In genomic region chr22:18156878-18157713, GRCh38 we compare ENCODE assay signal across 9 cellular contexts. TPM values are rescaled to one million over a fixed set of nuclear protein-coding genes. Genes with fewer than 3 reads are reported as not detected.
DNase-seq lines count a peak whose midpoint lies in the region; ATAC-seq and TF ChIP-seq lines count a peak whose summit lies in the region.
"Had no signal": no experiment of that assay in that cellular context is flagged by ENCODE, and none has a peak within 500 bp of the region (broad histone marks: within the 10 kb centered on the region; RNA-seq: fewer than 3 reads in every experiment).

No MANE protein-coding gene starts in this region.

- ATAC-seq in stimulated activated naive CD8-positive, alpha-beta T cell treated with anti-CD3 and anti-CD28 coated beads, Interleukin-15, Interleukin-2, amounts not matched to agents 100 U/mL and 50 U/mL, for 24 hours = peak; percentile 69
- ATAC-seq: naive thymus-derived CD8-positive, alpha-beta T cell had no signal

- TF ChIP-seq CTCF in GM12873 (IDR thresholded peaks at IDR 0.05; ENCODE audit: insufficient read depth, low read depth, low read length, missing control alignments) (peak; percentile 70), endothelial cell (IDR thresholded peaks at IDR 0.05; ENCODE audit: unreplicated experiment) (peak; percentile 40), mesothelial cell of epicardium (IDR thresholded peaks at IDR 0.05; ENCODE audit: unreplicated experiment) (peak; percentile 39)

- peaks cover 30% of the 10 kb centered on the region for H3K4me1 Mint-ChIP-seq in activated CD4-positive, alpha-beta T cell treated with anti-CD3 and anti-CD28 coated beads, Interleukin-2, amount 10 ng/mL, durations not matched to agents 24 days and 14 days
- H3K4me1 Mint-ChIP-seq in endothelial cell (ENCODE audit: unreplicated experiment) = peaks cover 4% of the 10 kb centered on the region
- H3K4me1 Mint-ChIP-seq in mesothelial cell of epicardium = peaks cover 6% of the 10 kb centered on the region

- H3K9me3 Mint-ChIP-seq in activated CD4-positive, alpha-beta T cell treated with anti-CD3 and anti-CD28 coated beads, Interleukin-2, amount 10 ng/mL, durations not matched to agents 24 days and 14 days = no peaks in the 10 kb centered on the region
- H3K9me3 Mint-ChIP-seq in endothelial cell (ENCODE audit: unreplicated experiment) (no peaks in the 10 kb centered on the region), mesothelial cell of epicardium (no peaks in the 10 kb centered on the region)
- H3K9me3 Mint-ChIP-seq: naive thymus-derived CD8-positive, alpha-beta T cell had no signal

- intact Hi-C loops in activated CD4-positive, alpha-beta T cell treated with anti-CD3 and anti-CD28 coated beads, Interleukin-2, amount 10 ng/mL, durations not matched to agents 24 days and 14 days (cut with micrococcal nuclease) = no loop called here

- no peak overlapping the region for H3K4me3 Mint-ChIP-seq in activated CD4-positive, alpha-beta T cell treated with anti-CD3 and anti-CD28 coated beads, Interleukin-2, amount 10 ng/mL, durations not matched to agents 24 days and 14 days
- H3K4me3 Mint-ChIP-seq in endothelial cell (ENCODE audit: unreplicated experiment) (no peak overlapping the region), mesothelial cell of epicardium (no peak overlapping the region)
- H3K4me3 Mint-ChIP-seq: naive thymus-derived CD8-positive, alpha-beta T cell had no signal

- DNase-seq in 8988T (peak; percentile 84), NCI-H2171 (lab: John Stamatoyannopoulos, UW) (peak; percentile 52), endothelial cell (ENCODE audit: low spot score) (peak; percentile 90), mesothelial cell of epicardium (ENCODE audit: low spot score in 2 of 2, unreplicated experiment in 2 of 2) (peak; percentile 43 to 74)
- DNase-seq in activated CD4-positive, alpha-beta T cell treated with anti-CD3 and anti-CD28 coated beads, Interleukin-2, amount 10 ng/mL, durations not matched to agents 24 days and 14 days = peak; percentile 77
- DNase-seq in stimulated activated naive CD8-positive, alpha-beta T cell treated with anti-CD3 and anti-CD28 coated beads, Interleukin-15, Interleukin-2, amounts not matched to agents 100 U/mL and 50 U/mL, for 24 hours = peak; percentile 73
- DNase-seq in NK-92 treated with Interleukin-12 subunit alpha and Interleukin-12 subunit beta, amount 100 ng/mL, for 24 hours (lab: John Stamatoyannopoulos, UW) = no peak

- H3K27me3 Mint-ChIP-seq in activated CD4-positive, alpha-beta T cell treated with anti-CD3 and anti-CD28 coated beads, Interleukin-2, amount 10 ng/mL, durations not matched to agents 24 days and 14 days = no peaks in the 10 kb centered on the region
- H3K27me3 Mint-ChIP-seq in endothelial cell (ENCODE audit: unreplicated experiment) (no peaks in the 10 kb centered on the region), mesothelial cell of epicardium (ENCODE audit: low read depth) (peaks cover 3% of the 10 kb centered on the region)
- H3K27me3 Mint-ChIP-seq: naive thymus-derived CD8-positive, alpha-beta T cell had no signal

- H3K36me3 Mint-ChIP-seq in activated CD4-positive, alpha-beta T cell treated with anti-CD3 and anti-CD28 coated beads, Interleukin-2, amount 10 ng/mL, durations not matched to agents 24 days and 14 days (ENCODE audit: low read depth) = peaks cover 39% of the 10 kb centered on the region
- no peaks in the 10 kb centered on the region for H3K36me3 Mint-ChIP-seq in endothelial cell (ENCODE audit: low read depth, unreplicated experiment)
- peaks cover 9% of the 10 kb centered on the region for H3K36me3 Mint-ChIP-seq in mesothelial cell of epicardium

- peak overlapping the region; percentile 21 for H3K27ac Mint-ChIP-seq in activated CD4-positive, alpha-beta T cell treated with anti-CD3 and anti-CD28 coated beads, Interleukin-2, amount 10 ng/mL, durations not matched to agents 24 days and 14 days
- H3K27ac Mint-ChIP-seq in endothelial cell (ENCODE audit: unreplicated experiment) (peak overlapping the region; percentile 64), mesothelial cell of epicardium (peak overlapping the region; percentile 83)

RNA-seq across cellular contexts. Expression of gene USP18, which starts 7.1 kb away (rescaled TPM):
- 22.7 and 23.4 TPM in 2 replicates for total RNA-seq in activated CD4-positive, alpha-beta T cell treated with anti-CD3 and anti-CD28 coated beads, Interleukin-2, amount 10 ng/mL, durations not matched to agents 24 days and 14 days
- total RNA-seq in endothelial cell (ENCODE audit: unreplicated experiment) (0.85 TPM), mesothelial cell of epicardium (9.1 to 10.3 TPM (median 9.3 TPM) in 3 replicates)

RNA-seq across cellular contexts. Expression of gene TUBA8, which starts 46.5 kb away (rescaled TPM):
- 1.2 and 1.7 TPM in 2 replicates for total RNA-seq in activated CD4-positive, alpha-beta T cell treated with anti-CD3 and anti-CD28 coated beads, Interleukin-2, amount 10 ng/mL, durations not matched to agents 24 days and 14 days
- total RNA-seq in endothelial cell (ENCODE audit: unreplicated experiment) (0.46 TPM), mesothelial cell of epicardium (2.4 to 2.9 TPM (median 2.5 TPM) in 3 replicates)

Comparison
In these comparisons a context has a peak if more than half of its experiments do, and no peak if none do; other contexts are left out.
1. H3K27ac Mint-ChIP-seq: peak in every context shown above with its lines; median percentile 83 in mesothelial cell of epicardium; 64 in endothelial cell; 21 in activated CD4-positive, alpha-beta T cell treated with anti-CD3 and anti-CD28 coated beads, Interleukin-2, amount 10 ng/mL, durations not matched to agents 24 days and 14 days.